23 cellular contexts compared by ENCODE assay signal in genomic region chr14:87076146-87076545, GRCh38.
"Had no signal": no experiment of that assay in that cellular context is flagged by ENCODE, and none has a peak within 500 bp of the region (broad histone marks: within the 10 kb centered on the region; RNA-seq: fewer than 3 reads in every experiment).

No MANE protein-coding gene starts in this region.

- H3K27ac Mint-ChIP-seq: activated CD4-positive, alpha-beta memory T cell treated with anti-CD3 and anti-CD28 coated beads, Interleukin-2, amount 10 ng/mL, durations not matched to agents 7 days and 5 days; activated CD4-positive, alpha-beta T cell treated with anti-CD3 and anti-CD28 coated beads for 36 hours; activated naive CD4-positive, alpha-beta T cell treated with anti-CD3 and anti-CD28 coated beads for 36 hours; activated naive CD8-positive, alpha-beta T cell; activated T-helper 17 cell treated with anti-CD3 and anti-CD28 coated beads, Interleukin-2, amount 50 U/mL, for 72 hours; T-helper 17 cell had no signal

- H3K4me1 Mint-ChIP-seq: activated CD4-positive, alpha-beta memory T cell treated with anti-CD3 and anti-CD28 coated beads, Interleukin-2, amount 10 ng/mL, durations not matched to agents 7 days and 5 days; activated CD4-positive, alpha-beta T cell treated with anti-CD3 and anti-CD28 coated beads for 36 hours; activated T-helper 17 cell treated with anti-CD3 and anti-CD28 coated beads, Interleukin-2, amount 50 U/mL, for 72 hours; T-helper 17 cell had no signal

- H3K36me3 Mint-ChIP-seq: activated naive CD8-positive, alpha-beta T cell had no signal

- DNase-seq: activated CD4-positive, alpha-beta memory T cell treated with anti-CD3 and anti-CD28 coated beads, Interleukin-2, amount 10 ng/mL, durations not matched to agents 7 days and 5 days; activated CD4-positive, alpha-beta T cell treated with anti-CD3 and anti-CD28 coated beads for 36 hours; activated CD4-positive, alpha-beta T cell treated with anti-CD3 and anti-CD28 coated beads, Interleukin-2, amount 50 U/mL, for 1 hour; activated gamma-delta T cell; activated naive CD4-positive, alpha-beta T cell treated with anti-CD3 and anti-CD28 coated beads for 36 hours; activated T-cell treated with anti-CD3 and anti-CD28 coated beads for 4 hours; activated T-cell treated with anti-CD3 and anti-CD28 coated beads, Interleukin-2, amount 50 U/mL, for 48 hours; amygdala; NCI-H1105 treated with DMSO at 0.1 percent for 48 hours; NCI-H1436 treated with DMSO at 0.1 percent for 48 hours; NCI-H187; NCI-H2081; NCI-H446; NCI-H524; Peyer's patch; SHP77; T-helper 17 cell; T-helper 9 cell; WERI-Rb-1 had no signal

- H3K4me2 ChIP-seq: KMS-11 had no signal

- H3K4me3 ChIP-seq: Peyer's patch had no signal

- H3K27me3 ChIP-seq: Peyer's patch had no signal

- ATAC-seq: activated CD4-positive, alpha-beta T cell treated with anti-CD3 and anti-CD28 coated beads for 36 hours; activated T-helper 17 cell treated with anti-CD3 and anti-CD28 coated beads, Interleukin-2, amount 50 U/mL, for 72 hours; T-helper 17 cell had no signal

- H3K4me3 Mint-ChIP-seq: activated CD4-positive, alpha-beta memory T cell treated with anti-CD3 and anti-CD28 coated beads, Interleukin-2, amount 10 ng/mL, durations not matched to agents 7 days and 5 days; activated CD4-positive, alpha-beta T cell treated with anti-CD3 and anti-CD28 coated beads for 36 hours; activated naive CD4-positive, alpha-beta T cell treated with anti-CD3 and anti-CD28 coated beads for 36 hours; activated naive CD8-positive, alpha-beta T cell; activated T-helper 17 cell treated with anti-CD3 and anti-CD28 coated beads, Interleukin-2, amount 50 U/mL, for 72 hours; T-helper 17 cell had no signal

- H3K9me3 Mint-ChIP-seq: activated naive CD4-positive, alpha-beta T cell treated with anti-CD3 and anti-CD28 coated beads for 36 hours had no signal

- H3K36me3 ChIP-seq: Peyer's patch, WERI-Rb-1 had no signal

- H3K27me3 Mint-ChIP-seq: activated CD4-positive, alpha-beta memory T cell treated with anti-CD3 and anti-CD28 coated beads, Interleukin-2, amount 10 ng/mL, durations not matched to agents 7 days and 5 days; activated CD4-positive, alpha-beta T cell treated with anti-CD3 and anti-CD28 coated beads for 36 hours; activated naive CD8-positive, alpha-beta T cell; activated T-helper 17 cell treated with anti-CD3 and anti-CD28 coated beads, Interleukin-2, amount 50 U/mL, for 72 hours; T-helper 17 cell had no signal

- H3K27ac ChIP-seq: KMS-11, Peyer's patch, RWPE1, WERI-Rb-1 had no signal

- H3K4me1 ChIP-seq: Peyer's patch had no signal

- H3K9me3 ChIP-seq: Peyer's patch had no signal
